ENCODE assay signal across 13 cellular contexts in genomic region chr9:108186996-108187395, GRCh38.
A peak's percentile ranks its signal among the peaks of the same experiment; 100 is the strongest.
DNase-seq lines count a peak whose midpoint lies in the region; ATAC-seq and TF ChIP-seq lines count a peak whose summit lies in the region.
"Had no signal": no experiment of that assay in that cellular context is flagged by ENCODE, and none has a peak within 500 bp of the region (broad histone marks: within the 10 kb centered on the region; RNA-seq: fewer than 3 reads in every experiment).

No MANE protein-coding gene starts in this region.

- H3K36me3 Mint-ChIP-seq in stimulated activated effector memory CD8-positive, alpha-beta T cell treated with anti-CD3 and anti-CD28 coated beads, Interleukin-12 subunit alpha, Interleukin-12 subunit beta, amount 100 ng/mL, for 72 hours = no peaks in the 10 kb centered on the region

- no peaks in the 10 kb centered on the region for H3K36me3 ChIP-seq in testis (ENCODE audit: low read depth, missing control alignments)

- TF ChIP-seq CTCF in fibroblast of mammary gland (conservative IDR thresholded peaks at IDR 0.05; ENCODE audit: control insufficient read depth, insufficient read depth, low read depth, low read length) = no peak
- TF ChIP-seq CTCF in testis (IDR thresholded peaks at IDR 0.05) = no peak

- DNase-seq in NCI-H2171 treated with DMSO at 0.1 percent for 48 hours (lab: John Stamatoyannopoulos, UW) (peak; percentile 13), NCI-H2171 (lab: John Stamatoyannopoulos, UW) (no peak), fibroblast of mammary gland (ENCODE audit: low read depth) (peak; percentile 72), medulla oblongata (ENCODE audit: extremely low spot score) (peak; percentile 47), testis (peak; percentile 66)
- no peak for DNase-seq in stimulated activated effector memory CD8-positive, alpha-beta T cell treated with anti-CD3 and anti-CD28 coated beads, Interleukin-12 subunit alpha, Interleukin-12 subunit beta, amount 100 ng/mL, for 72 hours (ENCODE audit: low spot score in 2 of 2)
- DNase-seq: 8988T; activated CD4-positive, alpha-beta T cell treated with anti-CD3 and anti-CD28 coated beads for 4 hours; HFFc6; NCI-H187 treated with DMSO at 0.1 percent for 48 hours had no signal

- H3K4me1 Mint-ChIP-seq in stimulated activated effector memory CD8-positive, alpha-beta T cell treated with anti-CD3 and anti-CD28 coated beads, Interleukin-12 subunit alpha, Interleukin-12 subunit beta, amount 100 ng/mL, for 72 hours = no peaks in the 10 kb centered on the region

- WGBS in testis, 2 donors = 86% methylated on average over 1 of the region's 1 CpG

- intact Hi-C loops in testis (cut with DNase I; ENCODE audit: low total_unique reads) = no loop called here

- no peak overlapping the region for H3K27ac Mint-ChIP-seq in stimulated activated effector memory CD8-positive, alpha-beta T cell treated with anti-CD3 and anti-CD28 coated beads, Interleukin-12 subunit alpha, Interleukin-12 subunit beta, amount 100 ng/mL, for 72 hours
- H3K27ac Mint-ChIP-seq: HFFc6 had no signal

- H3K9me3 Mint-ChIP-seq in stimulated activated effector memory CD8-positive, alpha-beta T cell treated with anti-CD3 and anti-CD28 coated beads, Interleukin-12 subunit alpha, Interleukin-12 subunit beta, amount 100 ng/mL, for 72 hours = peaks cover 16% of the 10 kb centered on the region

- H3K4me3 ChIP-seq in fibroblast of mammary gland (ENCODE audit: control insufficient read depth, low read depth, low read length) = no peak overlapping the region
- no peak overlapping the region for H3K4me3 ChIP-seq in testis

- TF ChIP-seq POLR2A in testis (IDR thresholded peaks at IDR 0.05) = no peak

- H3K27ac ChIP-seq in testis = no peak overlapping the region

- no peak overlapping the region for H3K4me3 Mint-ChIP-seq in stimulated activated effector memory CD8-positive, alpha-beta T cell treated with anti-CD3 and anti-CD28 coated beads, Interleukin-12 subunit alpha, Interleukin-12 subunit beta, amount 100 ng/mL, for 72 hours
- H3K4me3 Mint-ChIP-seq: HFFc6 had no signal

- H3K9me3 ChIP-seq in testis = no peaks in the 10 kb centered on the region

- no peaks in the 10 kb centered on the region for H3K4me1 ChIP-seq in testis

- no peaks in the 10 kb centered on the region for H3K27me3 ChIP-seq in testis

- ATAC-seq in stimulated activated effector memory CD8-positive, alpha-beta T cell treated with anti-CD3 and anti-CD28 coated beads, Interleukin-12 subunit alpha, Interleukin-12 subunit beta, amount 100 ng/mL, for 72 hours = no peak
- ATAC-seq in GM21515 (IDR thresholded peaks at IDR 0.05; ENCODE audit: unreplicated experiment) (no peak), GM18861 (IDR thresholded peaks at IDR 0.05; ENCODE audit: unreplicated experiment) (no peak)
- ATAC-seq: esophagus mucosa had no signal

Comparison
In these comparisons a context has a peak if more than half of its experiments do, and no peak if none do; other contexts are left out.
1. DNase-seq: peak in NCI-H2171 treated with DMSO at 0.1 percent for 48 hours (single experiment), fibroblast of mammary gland (single experiment), medulla oblongata (single experiment) and testis (single experiment); none in NCI-H2171 (single experiment) and stimulated activated effector memory CD8-positive, alpha-beta T cell treated with anti-CD3 and anti-CD28 coated beads, Interleukin-12 subunit alpha, Interleukin-12 subunit beta, amount 100 ng/mL, for 72 hours (0 of 2).